ENCODE assay signal across 8 cellular contexts in the genomic region with DNA sequence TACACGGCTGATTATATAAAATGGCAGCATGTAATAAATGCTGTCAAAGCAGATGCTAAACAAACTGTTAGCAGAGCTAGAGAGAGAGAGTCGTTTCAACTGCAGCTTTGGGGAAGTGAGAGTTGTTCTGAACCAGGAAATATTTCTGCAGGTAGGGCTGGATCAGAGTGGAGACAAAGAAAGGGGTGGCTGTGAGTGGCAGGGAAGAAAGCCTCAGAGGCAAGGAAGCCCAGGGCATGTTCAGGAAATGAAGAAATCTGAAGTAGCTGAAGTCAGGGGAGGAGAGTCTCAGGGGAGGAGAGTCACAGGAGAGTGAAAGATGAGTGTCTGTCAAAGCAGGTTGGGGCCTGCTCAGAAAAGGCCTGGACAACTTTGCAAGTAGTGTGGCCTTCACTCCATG. TPM values are rescaled to one million over a fixed set of nuclear protein-coding genes. Genes with fewer than 3 reads are reported as not detected.
DNase-seq lines count a peak whose midpoint lies in the region; ATAC-seq lines count a peak whose summit lies in the region.

No MANE protein-coding gene starts in this region.

- peaks cover 4% of the 10 kb centered on the region for H3K27me3 Mint-ChIP-seq in CD4-positive, CD25-positive, alpha-beta regulatory T cell
- no peaks in the 10 kb centered on the region for H3K27me3 Mint-ChIP-seq in activated CD8-positive, alpha-beta T cell treated with anti-CD3 and anti-CD28 coated beads, Interleukin-2, amount 10 ng/mL, durations not matched to agents 7 days and 5 days (ENCODE audit: low read depth)

- no peak for DNase-seq in CD4-positive, CD25-positive, alpha-beta regulatory T cell
- no peak for DNase-seq in activated CD8-positive, alpha-beta T cell treated with anti-CD3 and anti-CD28 coated beads, Interleukin-2, amount 10 ng/mL, durations not matched to agents 7 days and 5 days
- DNase-seq in NCI-H446 treated with DMSO at 0.1 percent for 48 hours (lab: John Stamatoyannopoulos, UW) (no peak), amniotic stem cell (lab: John Stamatoyannopoulos, UW) (no peak), cardiac septum (ENCODE audit: low spot score) (no peak), NK-92 (lab: John Stamatoyannopoulos, UW; ENCODE audit: unreplicated experiment) (no peak)

- no peak overlapping the region for H3K4me3 Mint-ChIP-seq in CD4-positive, CD25-positive, alpha-beta regulatory T cell
- H3K4me3 Mint-ChIP-seq in activated CD8-positive, alpha-beta T cell treated with anti-CD3 and anti-CD28 coated beads, Interleukin-2, amount 10 ng/mL, durations not matched to agents 7 days and 5 days: no peak overlapping the region

- no peaks in the 10 kb centered on the region for H3K36me3 Mint-ChIP-seq in CD4-positive, CD25-positive, alpha-beta regulatory T cell
- H3K36me3 Mint-ChIP-seq in activated CD8-positive, alpha-beta T cell treated with anti-CD3 and anti-CD28 coated beads, Interleukin-2, amount 10 ng/mL, durations not matched to agents 7 days and 5 days (ENCODE audit: low read depth): no peaks in the 10 kb centered on the region

- POLR2A ChIA-PET in activated CD8-positive, alpha-beta T cell treated with anti-CD3 and anti-CD28 coated beads, Interleukin-2, amount 10 ng/mL, durations not matched to agents 7 days and 5 days (lab: Charles Lee): no interaction called here

- no peaks in the 10 kb centered on the region for H3K27me3 ChIP-seq in CD4-positive, CD25-positive, alpha-beta regulatory T cell (ENCODE audit: control insufficient read depth, insufficient read depth, low read length)

- CTCF ChIA-PET in activated CD8-positive, alpha-beta T cell treated with anti-CD3 and anti-CD28 coated beads, Interleukin-2, amount 10 ng/mL, durations not matched to agents 7 days and 5 days (lab: Charles Lee): interaction anchor here (1.2 kb wide), 1 partner anchor 19 kb away, joined by 3 read pairs; no protein-coding TSS in a partner anchor

- H3K27ac Mint-ChIP-seq in CD4-positive, CD25-positive, alpha-beta regulatory T cell: peak overlapping the region in 2 of 3 donors; percentile 12 to 16
- peak overlapping the region; percentile 76 for H3K27ac Mint-ChIP-seq in activated CD8-positive, alpha-beta T cell treated with anti-CD3 and anti-CD28 coated beads, Interleukin-2, amount 10 ng/mL, durations not matched to agents 7 days and 5 days

- H3K27ac ChIP-seq in CD4-positive, CD25-positive, alpha-beta regulatory T cell (ENCODE audit: insufficient read depth, low read length, poor library complexity, severe bottlenecking): no peak overlapping the region

- no peak overlapping the region for H3K4me3 ChIP-seq in CD4-positive, CD25-positive, alpha-beta regulatory T cell (ENCODE audit: low read depth, low read length)

- H3K36me3 ChIP-seq in CD4-positive, CD25-positive, alpha-beta regulatory T cell (ENCODE audit: control insufficient read depth, insufficient read depth, low read length): no peaks in the 10 kb centered on the region

- no peaks in the 10 kb centered on the region for H3K9me3 ChIP-seq in CD4-positive, CD25-positive, alpha-beta regulatory T cell (ENCODE audit: control insufficient read depth in 2 of 2, low read length in 2 of 2)

- ATAC-seq in CD4-positive, CD25-positive, alpha-beta regulatory T cell (ENCODE audit: low read depth in 2 of 2): peak in 1 of 2 donors; percentile 18
- ATAC-seq in GM21360 (IDR thresholded peaks at IDR 0.05; ENCODE audit: unreplicated experiment): peak; percentile 83
- peak; percentile 83 for ATAC-seq in HG03460 (IDR thresholded peaks at IDR 0.05; ENCODE audit: unreplicated experiment)
- ATAC-seq in activated CD8-positive, alpha-beta T cell treated with anti-CD3 and anti-CD28 coated beads, Interleukin-2, amount 10 ng/mL, durations not matched to agents 7 days and 5 days: no peak

- intact Hi-C loops in cardiac septum (cut with DNase I): no loop called here

- H3K4me1 Mint-ChIP-seq in CD4-positive, CD25-positive, alpha-beta regulatory T cell: peaks cover 0 to 3% (median under 1%) of the 10 kb centered on the region in 4 donors
- peaks cover 8% of the 10 kb centered on the region for H3K4me1 Mint-ChIP-seq in activated CD8-positive, alpha-beta T cell treated with anti-CD3 and anti-CD28 coated beads, Interleukin-2, amount 10 ng/mL, durations not matched to agents 7 days and 5 days (ENCODE audit: low read depth)

- H3K4me1 ChIP-seq in CD4-positive, CD25-positive, alpha-beta regulatory T cell (ENCODE audit: control insufficient read depth, insufficient read depth, low read length, poor library complexity, severe bottlenecking): no peaks in the 10 kb centered on the region

- peaks cover 0 to 1% (median 0%) of the 10 kb centered on the region in 7 donors for H3K9me3 Mint-ChIP-seq in CD4-positive, CD25-positive, alpha-beta regulatory T cell
- H3K9me3 Mint-ChIP-seq in activated CD8-positive, alpha-beta T cell treated with anti-CD3 and anti-CD28 coated beads, Interleukin-2, amount 10 ng/mL, durations not matched to agents 7 days and 5 days (ENCODE audit: insufficient read depth): no peaks in the 10 kb centered on the region

RNA-seq across cellular contexts. Expression of gene RPS6KA3, which starts 48.4 kb away (rescaled TPM):
- 56.1 TPM for total RNA-seq in CD4-positive, CD25-positive, alpha-beta regulatory T cell
- 10 to 100 TPM; 18.3 to 32.9 (median 21.4) TPM for polyA plus RNA-seq in CD4-positive, CD25-positive, alpha-beta regulatory T cell
- 10 to 100 TPM; 80.2 to 82.0 TPM for total RNA-seq in activated CD8-positive, alpha-beta T cell treated with anti-CD3 and anti-CD28 coated beads, Interleukin-2, amount 10 ng/mL, durations not matched to agents 7 days and 5 days
- 40.4 TPM for total RNA-seq in cardiac septum
